ENCODE assay signal across 18 cellular contexts in genomic region chr10:22958338-22958737, GRCh38. TPM values are rescaled to one million over a fixed set of nuclear protein-coding genes. Genes with fewer than 3 reads are reported as not detected.
"Had no signal": no experiment of that assay in that cellular context is flagged by ENCODE, and none has a peak within 500 bp of the region (broad histone marks: within the 10 kb centered on the region; RNA-seq: fewer than 3 reads in every experiment).

No MANE protein-coding gene starts in this region.

- H3K36me3 ChIP-seq: lower lobe of right lung, tibial nerve had no signal

- H3K27ac Mint-ChIP-seq: activated B cell treated with CpG ODN at 0.5 μM for 24 hours; activated CD4-positive, alpha-beta T cell treated with anti-CD3 and anti-CD28 coated beads, Interleukin-2, amount 10 ng/mL, durations not matched to agents 7 days and 5 days; activated T-helper 17 cell treated with anti-CD3 and anti-CD28 coated beads, Interleukin-2, amount 50 U/mL, for 72 hours; T-helper 1 cell treated with Interleukin-12 subunit alpha and Interleukin-12 subunit beta and Interleukin-4 antibody, amounts not matched to agents 30 μg/mL and 1 μg/mL, for 36 hours had no signal

- H3K27me3 ChIP-seq: tibial nerve had no signal

- H3K9me3 ChIP-seq: lower lobe of right lung had no signal

- ATAC-seq: activated T-helper 17 cell treated with anti-CD3 and anti-CD28 coated beads, Interleukin-2, amount 50 U/mL, for 72 hours; left cardiac atrium; lower lobe of right lung had no signal

- H3K27me3 Mint-ChIP-seq: activated B cell treated with CpG ODN at 0.5 μM for 24 hours had no signal

- H3K4me1 ChIP-seq: lower lobe of right lung, parathyroid adenoma, tibial nerve had no signal

- H3K4me3 Mint-ChIP-seq: activated B cell treated with CpG ODN at 0.5 μM for 24 hours; activated CD4-positive, alpha-beta T cell treated with anti-CD3 and anti-CD28 coated beads, Interleukin-2, amount 10 ng/mL, durations not matched to agents 7 days and 5 days; activated T-helper 17 cell treated with anti-CD3 and anti-CD28 coated beads, Interleukin-2, amount 50 U/mL, for 72 hours; T-helper 1 cell treated with Interleukin-12 subunit alpha and Interleukin-12 subunit beta and Interleukin-4 antibody, amounts not matched to agents 30 μg/mL and 1 μg/mL, for 36 hours had no signal

- H3K4me1 Mint-ChIP-seq: activated B cell treated with CpG ODN at 0.5 μM for 24 hours; activated CD4-positive, alpha-beta T cell treated with anti-CD3 and anti-CD28 coated beads, Interleukin-2, amount 10 ng/mL, durations not matched to agents 7 days and 5 days; activated T-helper 17 cell treated with anti-CD3 and anti-CD28 coated beads, Interleukin-2, amount 50 U/mL, for 72 hours had no signal

- H3K27ac ChIP-seq: lower lobe of right lung, parathyroid adenoma, tibial nerve had no signal

- DNase-seq: activated B cell treated with CpG ODN at 0.5 μM for 24 hours; activated CD4-positive, alpha-beta T cell treated with anti-CD3 and anti-CD28 coated beads, Interleukin-2, amount 10 ng/mL, durations not matched to agents 7 days and 5 days; activated CD8-positive, alpha-beta memory T cell treated with anti-CD3 and anti-CD28 coated beads for 24 hours; activated naive CD4-positive, alpha-beta T cell treated with anti-CD3 and anti-CD28 coated beads, Interleukin-2, amount 50 U/mL, for 16 hours; activated T-cell treated with anti-CD3 and anti-CD28 coated beads for 4 hours; amygdala; hypothalamus; left cardiac atrium; lower lobe of right lung; midbrain; retina had no signal

- H3K9me3 Mint-ChIP-seq: activated CD4-positive, alpha-beta T cell treated with anti-CD3 and anti-CD28 coated beads, Interleukin-2, amount 10 ng/mL, durations not matched to agents 7 days and 5 days; T-helper 1 cell treated with Interleukin-12 subunit alpha and Interleukin-12 subunit beta and Interleukin-4 antibody, amounts not matched to agents 30 μg/mL and 1 μg/mL, for 36 hours had no signal

- H3K4me3 ChIP-seq: lower lobe of right lung, tibial nerve had no signal

RNA-seq across cellular contexts. Expression of gene ARMC3, which starts 30.5 kb away (rescaled TPM):
- total RNA-seq: activated B cell treated with CpG ODN at 0.5 μM for 24 hours; activated CD4-positive, alpha-beta T cell treated with anti-CD3 and anti-CD28 coated beads, Interleukin-2, amount 10 ng/mL, durations not matched to agents 7 days and 5 days; activated T-helper 17 cell treated with anti-CD3 and anti-CD28 coated beads, Interleukin-2, amount 50 U/mL, for 72 hours; fibroblast of lung; glomerular endothelial cell; left cardiac atrium; skeletal muscle tissue had no signal
- polyA plus RNA-seq: fibroblast of lung had no signal
